ENCODE assay signal across 11 cellular contexts in genomic region chr12:49133590-49133989, GRCh38. TPM values are rescaled to one million over a fixed set of nuclear protein-coding genes. Genes with fewer than 3 reads are reported as not detected.
DNase-seq lines count a peak whose midpoint lies in the region; ATAC-seq and TF ChIP-seq lines count a peak whose summit lies in the region.
"Had no signal": no experiment of that assay in that cellular context is flagged by ENCODE, and none has a peak within 500 bp of the region (broad histone marks: within the 10 kb centered on the region; RNA-seq: fewer than 3 reads in every experiment).

No MANE protein-coding gene starts in this region.

- no peaks in the 10 kb centered on the region for H3K9me3 Mint-ChIP-seq in T-helper 2 cell treated with Interferon-gamma antibody and Interleukin-4, amounts not matched to agents 5 μg/mL and 100 μg/mL, for 36 hours

- H3K4me3 Mint-ChIP-seq in T-helper 2 cell treated with Interferon-gamma antibody and Interleukin-4, amounts not matched to agents 5 μg/mL and 100 μg/mL, for 36 hours, result peak overlapping the region; percentile 21

- H3K4me1 ChIP-seq in esophagus muscularis mucosa, result peaks cover 20 to 42% (median 38%) of the 10 kb centered on the region in 4 donors
- H3K4me1 ChIP-seq in thoracic aorta (ENCODE audit: control insufficient read depth in 1 of 2, low read depth in 2 of 2), result peaks cover 10 to 37% of the 10 kb centered on the region in 2 donors

- H3K27ac Mint-ChIP-seq in T-helper 2 cell treated with Interferon-gamma antibody and Interleukin-4, amounts not matched to agents 5 μg/mL and 100 μg/mL, for 36 hours, result peak overlapping the region; percentile 20

- no peaks in the 10 kb centered on the region for H3K27me3 ChIP-seq in esophagus muscularis mucosa
- H3K27me3 ChIP-seq in thoracic aorta (replicated peaks; ENCODE audit: insufficient read depth), result no peaks in the 10 kb centered on the region
- H3K27me3 ChIP-seq: gastrocnemius medialis had no signal

- TF ChIP-seq POLR2A in esophagus muscularis mucosa (IDR thresholded peaks at IDR 0.05; ENCODE audit: low read depth), result no peak

- TF ChIP-seq EP300 in esophagus muscularis mucosa (IDR thresholded peaks at IDR 0.05), result no peak

- TF ChIP-seq CTCF in VCaP (conservative IDR thresholded peaks at IDR 0.05), result no peak
- TF ChIP-seq CTCF in esophagus muscularis mucosa (IDR thresholded peaks at IDR 0.05), result no peak
- no peak for TF ChIP-seq CTCF in thoracic aorta (IDR thresholded peaks at IDR 0.05)

- intact Hi-C loops in esophagus muscularis mucosa (cut with DNase I), result no loop called here

- 79% methylated on average over 10 of the region's 10 CpGs for WGBS in esophagus muscularis mucosa

- peaks cover 27% of the 10 kb centered on the region for H3K36me3 Mint-ChIP-seq in T-helper 2 cell treated with Interferon-gamma antibody and Interleukin-4, amounts not matched to agents 5 μg/mL and 100 μg/mL, for 36 hours (ENCODE audit: low read depth)

- no peak for ATAC-seq in thoracic aorta (ENCODE audit: insufficient number of reproducible peaks, low FRiP score, low read depth)
- ATAC-seq in GM21576 (IDR thresholded peaks at IDR 0.05; ENCODE audit: unreplicated experiment), result no peak
- ATAC-seq: gastrocnemius medialis, sciatic nerve had no signal

- no peak for DNase-seq in T-helper 2 cell treated with Interferon-gamma antibody and Interleukin-4, amounts not matched to agents 5 μg/mL and 100 μg/mL, for 36 hours (ENCODE audit: low spot score)
- DNase-seq in T-helper 2 cell, result no peak
- DNase-seq in esophagus muscularis mucosa (ENCODE audit: extremely low spot score), result no peak
- DNase-seq in thoracic aorta (ENCODE audit: low spot score), result no peak
- no peak for DNase-seq in NCI-H774 (lab: John Stamatoyannopoulos, UW)
- no peak for DNase-seq in NCI-H2081 (lab: John Stamatoyannopoulos, UW)
- DNase-seq: amniotic stem cell, gastrocnemius medialis had no signal

- H3K36me3 ChIP-seq in esophagus muscularis mucosa (peaks cover 9 to 14% (median 12%) of the 10 kb centered on the region in 4 donors), thoracic aorta (peaks cover 11% of the 10 kb centered on the region)

- H3K4me3 ChIP-seq in esophagus muscularis mucosa (no peak overlapping the region), thoracic aorta (peak overlapping the region; percentile 94)

- H3K27ac ChIP-seq in VCaP (peak overlapping the region; percentile 98; the same call in 1 of the 2 replicates), esophagus muscularis mucosa (replicated peaks in 1 of 4) (peak overlapping the region in 3 of 4 donors; percentile 99 to 100 (median 100)), thoracic aorta (peak overlapping the region; percentile 67 to 69)

- peaks cover 3% of the 10 kb centered on the region for H3K27me3 Mint-ChIP-seq in T-helper 2 cell treated with Interferon-gamma antibody and Interleukin-4, amounts not matched to agents 5 μg/mL and 100 μg/mL, for 36 hours (ENCODE audit: low read depth)

- no peaks in the 10 kb centered on the region for H3K9me3 ChIP-seq in esophagus muscularis mucosa
- H3K9me3 ChIP-seq in thoracic aorta, result no peaks in the 10 kb centered on the region
- H3K9me3 ChIP-seq: gastrocnemius medialis had no signal

- peaks cover 29% of the 10 kb centered on the region for H3K4me1 Mint-ChIP-seq in T-helper 2 cell treated with Interferon-gamma antibody and Interleukin-4, amounts not matched to agents 5 μg/mL and 100 μg/mL, for 36 hours (ENCODE audit: low read depth)

RNA-seq across cellular contexts. Expression of gene TUBA1B, which starts 2.4 kb away (rescaled TPM):
- total RNA-seq in esophagus muscularis mucosa (1,000 to 10,000 TPM in 1 of 4 donors, 100 to 1,000 TPM in 3; 739 to 1,057 (median 846) TPM), thoracic aorta (100 to 1,000 TPM; 501 to 945 TPM)

RNA-seq across cellular contexts. Expression of gene LMBR1L, which starts 22.9 kb away (rescaled TPM):
- 10 to 100 TPM; 24.7 to 54.0 (median 34.3) TPM for total RNA-seq in esophagus muscularis mucosa
- 10 to 100 TPM; 77.7 to 93.4 TPM for total RNA-seq in thoracic aorta

RNA-seq across cellular contexts. Expression of gene DHH, which starts 39.0 kb away (rescaled TPM):
- total RNA-seq in esophagus muscularis mucosa (1 to 10 TPM in 3 of 4 donors, under 1 TPM in 1; 0.66 to 3.0 (median 1.9) TPM), thoracic aorta (1 to 10 TPM; 1.2 to 2.4 TPM)

RNA-seq across cellular contexts. Expression of gene TUBA1A, which starts 55.3 kb away (rescaled TPM):
- total RNA-seq in esophagus muscularis mucosa (1,000 to 10,000 TPM in 2 of 4 donors, 100 to 1,000 TPM in 2; 534 to 1,110 (median 887) TPM), thoracic aorta (100 to 1,000 TPM; 107 to 259 TPM)
